Comparison of ENCODE assay signal across 8 cellular contexts in genomic region chr7:108001759-108002725, GRCh38. TPM values are rescaled to one million over a fixed set of nuclear protein-coding genes. Genes with fewer than 3 reads are reported as not detected.
DNase-seq lines count a peak whose midpoint lies in the region; ATAC-seq and TF ChIP-seq lines count a peak whose summit lies in the region.

No MANE protein-coding gene starts in this region.

- CTCF ChIA-PET in BJ (lab: Yijun Ruan, JAX): interaction anchor here (0.6 to 2.1 kb wide), 6 partner anchors 15 to 1539 kb away, joined by 3 to 11 read pairs (median 8); no protein-coding TSS in a partner anchor

- POLR2A ChIA-PET in BJ (lab: Charles Lee): no interaction called here

- no peaks in the 10 kb centered on the region for H3K9me3 ChIP-seq in right atrium auricular region
- no peaks in the 10 kb centered on the region for H3K9me3 ChIP-seq in sigmoid colon

- H3K4me1 Mint-ChIP-seq in activated naive CD8-positive, alpha-beta T cell treated with anti-CD3 and anti-CD28 coated beads, Interleukin-2, amount 50 U/mL, for 24 hours: peaks cover 15% of the 10 kb centered on the region

- intact Hi-C loops in sigmoid colon (cut with DNase I): loop anchor here (5.0 to 10.0 kb wide), 6 partner anchors 65 to 257 kb away; partner anchors contain the start of genes CBLL1 and DLD

- TF ChIP-seq CTCF in BJ (IDR thresholded peaks at IDR 0.05; ENCODE audit: insufficient read depth, low read depth, low read length): no peak
- no peak for TF ChIP-seq CTCF in right atrium auricular region (IDR thresholded peaks at IDR 0.05)
- no peak for TF ChIP-seq CTCF in sigmoid colon (IDR thresholded peaks at IDR 0.05)

- DNase-seq in BJ (ENCODE audit: low read depth): no peak
- DNase-seq in HK-2 (ENCODE audit: unreplicated experiment): peak; percentile 42
- no peak for DNase-seq in activated naive CD8-positive, alpha-beta T cell treated with anti-CD3 and anti-CD28 coated beads, Interleukin-2, amount 50 U/mL, for 24 hours
- DNase-seq in right atrium auricular region (ENCODE audit: low spot score): no peak
- DNase-seq in sigmoid colon: peak; percentile 73
- DNase-seq in Ammon's horn (ENCODE audit: low spot score): no peak

- no peak for TF ChIP-seq EP300 in sigmoid colon (IDR thresholded peaks at IDR 0.05)

- WGBS in sigmoid colon, 2 donors: 1 to 2% methylated on average over 75 of the region's 75 CpGs

- peak overlapping the region; percentile 74 for H3K4me3 Mint-ChIP-seq in activated naive CD8-positive, alpha-beta T cell treated with anti-CD3 and anti-CD28 coated beads, Interleukin-2, amount 50 U/mL, for 24 hours

- H3K27me3 Mint-ChIP-seq in activated naive CD8-positive, alpha-beta T cell treated with anti-CD3 and anti-CD28 coated beads, Interleukin-2, amount 50 U/mL, for 24 hours: peaks cover 58% of the 10 kb centered on the region

- TF ChIP-seq POLR2A in sigmoid colon (IDR thresholded peaks at IDR 0.05): no peak

- H3K27ac Mint-ChIP-seq in activated naive CD8-positive, alpha-beta T cell treated with anti-CD3 and anti-CD28 coated beads, Interleukin-2, amount 50 U/mL, for 24 hours: no peak overlapping the region

- no peaks in the 10 kb centered on the region for H3K9me3 Mint-ChIP-seq in activated naive CD8-positive, alpha-beta T cell treated with anti-CD3 and anti-CD28 coated beads, Interleukin-2, amount 50 U/mL, for 24 hours

- peaks cover 2% of the 10 kb centered on the region for H3K36me3 ChIP-seq in BJ (ENCODE audit: control insufficient read depth, insufficient read depth, low read length)
- H3K36me3 ChIP-seq in right atrium auricular region: peaks cover 6% of the 10 kb centered on the region
- peaks cover 0 to 12% (median 1%) of the 10 kb centered on the region in 4 donors for H3K36me3 ChIP-seq in sigmoid colon

- no peak for ATAC-seq in activated naive CD8-positive, alpha-beta T cell treated with anti-CD3 and anti-CD28 coated beads, Interleukin-2, amount 50 U/mL, for 24 hours
- no peak for ATAC-seq in GM18867 (IDR thresholded peaks at IDR 0.05; ENCODE audit: unreplicated experiment)
- no peak for ATAC-seq in GM21529 (IDR thresholded peaks at IDR 0.05; ENCODE audit: unreplicated experiment)

- H3K27me3 ChIP-seq in BJ (ENCODE audit: control insufficient read depth, insufficient read depth, low read length) (no peaks in the 10 kb centered on the region; the same call in 1 of the 2 replicates), right atrium auricular region (no peaks in the 10 kb centered on the region), sigmoid colon (no peaks in the 10 kb centered on the region)

- H3K4me1 ChIP-seq in right atrium auricular region (peaks cover 0 to 50% of the 10 kb centered on the region in 2 donors), sigmoid colon (peaks cover 0 to 44% (median 39%) of the 10 kb centered on the region in 4 donors)

- H3K4me3 ChIP-seq in BJ (ENCODE audit: low read depth, low read length) (peak overlapping the region; percentile 66), right atrium auricular region (peak overlapping the region; percentile 67 to 71), sigmoid colon (peak overlapping the region; percentile 64 to 81 (median 76))

- H3K36me3 Mint-ChIP-seq in activated naive CD8-positive, alpha-beta T cell treated with anti-CD3 and anti-CD28 coated beads, Interleukin-2, amount 50 U/mL, for 24 hours (ENCODE audit: low read depth): no peaks in the 10 kb centered on the region

- H3K27ac ChIP-seq in right atrium auricular region (peak overlapping the region; percentile 79), sigmoid colon (peak overlapping the region; percentile 83 to 87 (median 86))

RNA-seq across cellular contexts. Expression of gene LAMB1, which starts 0.9 kb away (rescaled TPM):
- polyA plus RNA-seq in BJ (2011; rRNA removed): 171 and 204 TPM in 2 replicates
- 299 and 304 TPM in 2 replicates for polyA minus RNA-seq in BJ (2011; rRNA and poly(A)+ RNA removed)
- total RNA-seq in right atrium auricular region: 10 to 100 TPM; 52.2 to 60.7 TPM
- 100 to 1,000 TPM; 161 to 246 (median 185) TPM for total RNA-seq in sigmoid colon
- polyA plus RNA-seq in sigmoid colon: 100 to 1,000 TPM in 1 of 3 donors, 10 to 100 TPM in 2; 16.9 to 103 (median 22.8) TPM

Comparison
In these comparisons a context has a peak if more than half of its experiments do, and no peak if none do; other contexts are left out.
1. DNase-seq: peak in HK-2 (single experiment) and sigmoid colon (single experiment); none in BJ (single experiment), activated naive CD8-positive, alpha-beta T cell treated with anti-CD3 and anti-CD28 coated beads, Interleukin-2, amount 50 U/mL, for 24 hours (single experiment), right atrium auricular region (single experiment) and Ammon's horn (single experiment).
2. Peak in every context shown above with its lines, with median percentiles within 50 percentile points of each other: H3K4me3 ChIP-seq.